In the genomic region with DNA sequence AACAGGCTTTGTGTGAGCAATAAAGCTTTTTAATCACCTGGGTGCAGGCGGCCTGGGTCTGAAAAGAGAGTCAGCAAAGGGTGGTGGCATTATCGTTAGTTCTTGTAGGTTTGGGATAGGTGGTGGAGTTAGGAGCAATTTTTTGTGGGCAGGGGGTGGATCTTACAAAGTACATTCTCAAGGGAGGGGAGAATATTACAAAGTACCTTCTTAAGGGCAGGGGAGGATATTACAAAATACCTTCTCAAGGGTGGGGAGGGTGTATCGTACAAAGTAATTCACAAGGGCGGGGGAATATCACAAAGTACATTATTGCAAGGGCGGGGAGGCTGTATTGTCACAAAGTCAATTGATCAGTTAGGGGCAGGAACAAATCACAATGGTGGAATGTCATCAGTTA, we compare ENCODE assay signal across 12 cellular contexts. TPM values are rescaled to one million over a fixed set of nuclear protein-coding genes. Genes with fewer than 3 reads are reported as not detected.
"Had no signal": no experiment of that assay in that cellular context is flagged by ENCODE, and none has a peak within 500 bp of the region (broad histone marks: within the 10 kb centered on the region; RNA-seq: fewer than 3 reads in every experiment).

No MANE protein-coding gene starts in this region.

RNA-seq across cellular contexts. Expression of a gene that starts 10.2 kb away (rescaled TPM):
- total RNA-seq: stomach, subcutaneous adipose tissue, temporal lobe, thyroid gland, transverse colon, vagina had no signal

RNA-seq across cellular contexts. Expression of a gene that starts 21.9 kb away (rescaled TPM):
- total RNA-seq: stomach, transverse colon had no signal

RNA-seq across cellular contexts. Expression of a gene that starts 27.2 kb away (rescaled TPM):
- total RNA-seq: stomach, suprapubic skin, temporal lobe, transverse colon, upper lobe of right lung, ureter, urinary bladder, uterus, vagina had no signal
- polyA plus RNA-seq: stomach, thymus, urinary bladder had no signal
